Comparison of ENCODE assay signal across 21 cellular contexts in the genomic region with DNA sequence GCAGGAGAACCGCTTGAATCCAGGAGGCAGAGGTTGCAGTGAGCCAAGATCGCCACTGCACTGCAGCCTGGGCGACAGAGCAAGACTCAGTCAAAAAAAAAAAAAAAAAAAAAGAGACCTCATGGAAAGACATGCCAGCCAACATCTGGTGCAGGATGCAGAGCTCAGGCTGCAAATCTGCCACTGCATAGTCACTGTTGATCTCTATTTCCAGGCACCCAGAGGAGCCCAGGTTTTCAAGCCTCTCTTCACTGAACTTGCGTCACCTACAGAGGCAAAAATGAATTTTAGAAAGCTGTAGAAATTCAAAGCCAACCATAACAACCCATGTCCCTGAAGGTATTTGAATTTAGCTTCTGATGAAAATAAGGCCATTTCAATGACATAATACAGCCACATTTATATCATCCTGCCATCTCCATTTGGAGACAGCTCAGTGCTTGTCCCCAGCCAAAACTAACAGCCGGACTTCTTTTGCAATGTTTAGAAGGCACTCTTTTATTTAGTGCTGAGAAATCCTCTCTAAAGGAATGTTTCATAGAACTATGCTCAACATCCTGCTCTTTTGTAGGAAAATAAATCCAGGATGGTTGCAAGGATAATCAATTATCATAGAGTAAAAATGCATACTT.
DNase-seq lines count a peak whose midpoint lies in the region; ATAC-seq and TF ChIP-seq lines count a peak whose summit lies in the region.
"Had no signal": no experiment of that assay in that cellular context is flagged by ENCODE, and none has a peak within 500 bp of the region (broad histone marks: within the 10 kb centered on the region; RNA-seq: fewer than 3 reads in every experiment).

No MANE protein-coding gene starts in this region.

- peak; percentile 40 to 59 (median 49) for ATAC-seq in right lobe of liver
- ATAC-seq in HG02588 (IDR thresholded peaks at IDR 0.05; ENCODE audit: unreplicated experiment), result no peak

- H3K36me3 ChIP-seq in right lobe of liver (no peaks in the 10 kb centered on the region), colonic mucosa (no peaks in the 10 kb centered on the region), vagina (no peaks in the 10 kb centered on the region)
- H3K36me3 ChIP-seq: SJCRH30, stomach had no signal

- TF ChIP-seq CTCF in AG10803 (conservative IDR thresholded peaks at IDR 0.05; ENCODE audit: low read length) (no peak), right lobe of liver (IDR thresholded peaks at IDR 0.05) (no peak), colonic mucosa (IDR thresholded peaks at IDR 0.05) (no peak), vagina (IDR thresholded peaks at IDR 0.05) (no peak)

- no peak overlapping the region for H3K9ac ChIP-seq in colonic mucosa (ENCODE audit: low read depth in 2 of 2, low read length in 2 of 2)

- H3K9me3 ChIP-seq in right lobe of liver (no peaks in the 10 kb centered on the region), colonic mucosa (no peaks in the 10 kb centered on the region), vagina (no peaks in the 10 kb centered on the region)
- H3K9me3 ChIP-seq: SJCRH30 had no signal

- DNase-seq in AG10803 (ENCODE audit: low read depth), result peak; percentile 94
- peak; percentile 58 for DNase-seq in NCI-H2171 treated with DMSO at 0.1 percent for 48 hours (lab: John Stamatoyannopoulos, UW)
- DNase-seq in fibroblast of peridontal ligament (ENCODE audit: extremely low read depth), result peak; percentile 64
- DNase-seq in right lobe of liver, result no peak
- no peak for DNase-seq in colonic mucosa
- DNase-seq in vagina (ENCODE audit: extremely low spot score in 2 of 2), result no peak
- no peak for DNase-seq in DMS79 (lab: John Stamatoyannopoulos, UW)
- DNase-seq: activated CD4-positive, alpha-beta T cell treated with anti-CD3 and anti-CD28 coated beads for 48 hours; activated naive CD4-positive, alpha-beta T cell treated with anti-CD3 and anti-CD28 coated beads for 36 hours; activated T-cell treated with anti-CD3 and anti-CD28 coated beads, Interleukin-2, amount 50 U/mL, for 48 hours; amygdala; CD4-positive, CD25-positive, alpha-beta regulatory T cell; cerebellar nuclear complex; hypothalamus; islet precursor cell; mammary epithelial cell; NCI-H1105 treated with DMSO at 0.1 percent for 48 hours; NCI-H2081 treated with DMSO at 0.1 percent for 48 hours; SJCRH30; stomach had no signal

- H3K4me1 ChIP-seq in right lobe of liver (peaks cover 0 to 43% (median 17%) of the 10 kb centered on the region in 4 donors), colonic mucosa (no peaks in the 10 kb centered on the region), vagina (peaks cover 16% of the 10 kb centered on the region)
- H3K4me1 ChIP-seq: SJCRH30 had no signal

- 79% methylated on average over 5 of the region's 5 CpGs for WGBS in right lobe of liver (ENCODE audit: insufficient coverage, low coverage, low lambda C conversion rate, missing lambda C conversion rate)

- H3K27me3 ChIP-seq in right lobe of liver, result no peaks in the 10 kb centered on the region
- no peaks in the 10 kb centered on the region for H3K27me3 ChIP-seq in colonic mucosa
- H3K27me3 ChIP-seq in vagina, result no peaks in the 10 kb centered on the region
- H3K27me3 ChIP-seq: SJCRH30, stomach had no signal

- intact Hi-C loops in right lobe of liver (cut with DNase I) (no loop called here), colonic mucosa (cut with DNase I) (no loop called here), vagina (cut with DNase I) (loop anchor here (10.0 kb wide), 1 partner anchor 106 kb away; no protein-coding TSS in a partner anchor)

- H3K4me3 ChIP-seq in AG10803 (ENCODE audit: low read length), result no peak overlapping the region
- no peak overlapping the region for H3K4me3 ChIP-seq in right lobe of liver
- H3K4me3 ChIP-seq in colonic mucosa, result no peak overlapping the region
- no peak overlapping the region for H3K4me3 ChIP-seq in vagina
- H3K4me3 ChIP-seq: SJCRH30, stomach had no signal

- peak overlapping the region in 2 of 3 donors; percentile 5 to 53 for H3K27ac ChIP-seq in right lobe of liver
- H3K27ac ChIP-seq in colonic mucosa, result no peak overlapping the region
- no peak overlapping the region for H3K27ac ChIP-seq in vagina
- H3K27ac ChIP-seq: SJCRH30 had no signal

- TF ChIP-seq POLR2A in right lobe of liver (IDR thresholded peaks at IDR 0.05) (no peak), vagina (IDR thresholded peaks at IDR 0.05) (no peak)

Comparison
In these comparisons a context has a peak if more than half of its experiments do, and no peak if none do; other contexts are left out.
1. DNase-seq: peak in AG10803 (single experiment), NCI-H2171 treated with DMSO at 0.1 percent for 48 hours (single experiment) and fibroblast of peridontal ligament (single experiment); none in right lobe of liver (0 of 3), colonic mucosa (single experiment), vagina (0 of 2) and DMS79 (single experiment).
2. H3K27ac ChIP-seq: peak in right lobe of liver (2 of 3); none in colonic mucosa (single experiment) and vagina (single experiment).